25 cellular contexts compared by ENCODE assay signal in the genomic region with DNA sequence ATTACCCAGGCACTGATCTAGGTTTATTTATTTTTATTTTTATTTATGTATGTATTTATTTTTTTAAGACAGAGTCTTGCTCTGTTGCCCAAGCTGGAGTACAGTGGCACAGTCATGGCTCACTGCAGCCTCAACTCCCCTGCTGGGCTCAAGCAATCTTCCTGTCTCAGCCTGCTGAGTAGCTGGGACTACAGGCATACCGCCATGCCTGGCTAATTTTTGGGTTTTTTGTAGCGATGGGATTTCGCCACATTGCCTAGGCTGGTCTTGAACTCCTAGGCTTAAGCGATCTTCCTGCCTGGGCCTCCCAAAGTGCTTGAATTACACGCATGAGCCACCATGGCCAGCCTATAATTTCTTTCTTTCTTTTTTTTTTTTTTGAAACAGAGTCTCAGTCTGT. TPM values are rescaled to one million over a fixed set of nuclear protein-coding genes. Genes with fewer than 3 reads are reported as not detected.
DNase-seq lines count a peak whose midpoint lies in the region; ATAC-seq and TF ChIP-seq lines count a peak whose summit lies in the region.
"Had no signal": no experiment of that assay in that cellular context is flagged by ENCODE, and none has a peak within 500 bp of the region (broad histone marks: within the 10 kb centered on the region; RNA-seq: fewer than 3 reads in every experiment).

No MANE protein-coding gene starts in this region.

- H3K79me2 ChIP-seq in SU-DHL-6 (ENCODE audit: insufficient read depth, low read length) (peaks cover 67% of the 10 kb centered on the region), neural progenitor cell (ENCODE audit: low read depth) (peaks cover 100% of the 10 kb centered on the region)

- H3K27me3 ChIP-seq in SU-DHL-6 (ENCODE audit: low read length) = no peaks in the 10 kb centered on the region
- H3K27me3 ChIP-seq in neural progenitor cell = no peaks in the 10 kb centered on the region

- H3K4me3 Mint-ChIP-seq in activated naive CD8-positive, alpha-beta T cell treated with anti-CD3 and anti-CD28 coated beads, Interleukin-2, amount 50 U/mL, for 24 hours = no peak overlapping the region
- H3K4me3 Mint-ChIP-seq in activated naive CD8-positive, alpha-beta T cell treated with anti-CD3 and anti-CD28 coated beads for 36 hours = no peak overlapping the region
- H3K4me3 Mint-ChIP-seq in neural progenitor cell = no peak overlapping the region
- H3K4me3 Mint-ChIP-seq in HFFc6 = no peak overlapping the region
- H3K4me3 Mint-ChIP-seq: CD4-positive, CD25-positive, alpha-beta regulatory T cell; GM23338 had no signal

- H3K4me2 ChIP-seq in SU-DHL-6 (ENCODE audit: low read depth, low read length, poor library complexity, severe bottlenecking) (no peak overlapping the region), neural progenitor cell (no peak overlapping the region)
- H3K4me2 ChIP-seq: GM23338, KMS-11 had no signal

- TF ChIP-seq CTCF in SU-DHL-6 (IDR thresholded peaks at IDR 0.05; ENCODE audit: insufficient read depth, low read length, poor library complexity, severe bottlenecking) (no peak), neural progenitor cell (IDR thresholded peaks at IDR 0.05) (no peak), HFFc6 (IDR thresholded peaks at IDR 0.05) (no peak)

- H3K4me1 Mint-ChIP-seq in activated naive CD8-positive, alpha-beta T cell treated with anti-CD3 and anti-CD28 coated beads, Interleukin-2, amount 50 U/mL, for 24 hours = peaks cover 20% of the 10 kb centered on the region
- H3K4me1 Mint-ChIP-seq in activated naive CD8-positive, alpha-beta T cell treated with anti-CD3 and anti-CD28 coated beads for 36 hours = peaks cover 22% of the 10 kb centered on the region
- H3K4me1 Mint-ChIP-seq in neural progenitor cell = peaks cover 4% of the 10 kb centered on the region
- peaks cover 12% of the 10 kb centered on the region for H3K4me1 Mint-ChIP-seq in HFFc6 (ENCODE audit: low read depth)

- H3K27ac Mint-ChIP-seq in activated naive CD8-positive, alpha-beta T cell treated with anti-CD3 and anti-CD28 coated beads, Interleukin-2, amount 50 U/mL, for 24 hours = peak overlapping the region; percentile 32
- H3K27ac Mint-ChIP-seq in activated naive CD8-positive, alpha-beta T cell treated with anti-CD3 and anti-CD28 coated beads for 36 hours = no peak overlapping the region
- H3K27ac Mint-ChIP-seq in neural progenitor cell = no peak overlapping the region
- no peak overlapping the region; the same call in 1 of the 2 replicates for H3K27ac Mint-ChIP-seq in HFFc6
- H3K27ac Mint-ChIP-seq: GM23338 had no signal

- H3K9me3 ChIP-seq in SU-DHL-6 (ENCODE audit: insufficient read depth, low read length) (no peaks in the 10 kb centered on the region), neural progenitor cell (ENCODE audit: low read depth) (no peaks in the 10 kb centered on the region)

- H3K36me3 Mint-ChIP-seq in activated naive CD8-positive, alpha-beta T cell treated with anti-CD3 and anti-CD28 coated beads, Interleukin-2, amount 50 U/mL, for 24 hours (ENCODE audit: low read depth) = peaks cover 23% of the 10 kb centered on the region
- peaks cover 30% of the 10 kb centered on the region for H3K36me3 Mint-ChIP-seq in activated naive CD8-positive, alpha-beta T cell treated with anti-CD3 and anti-CD28 coated beads for 36 hours
- H3K36me3 Mint-ChIP-seq in neural progenitor cell (peaks cover 42% of the 10 kb centered on the region), HFFc6 (ENCODE audit: low read depth) (peaks cover 28% of the 10 kb centered on the region)

- no peak overlapping the region for H3K4me3 ChIP-seq in SU-DHL-6 (ENCODE audit: insufficient read depth, low read length, poor library complexity, severe bottlenecking)
- H3K4me3 ChIP-seq in neural progenitor cell = no peak overlapping the region
- H3K4me3 ChIP-seq: GM23338 had no signal

- peaks cover 5% of the 10 kb centered on the region; the same call in 1 of the 2 replicates for H3F3A ChIP-seq in SU-DHL-6 (ENCODE audit: insufficient read depth)
- H3F3A ChIP-seq in neural progenitor cell (ENCODE audit: low read depth) = no peaks in the 10 kb centered on the region

- H2AFZ ChIP-seq in SU-DHL-6 (ENCODE audit: low read depth, low read length, severe bottlenecking) (no peak overlapping the region), neural progenitor cell (replicated peaks) (no peak overlapping the region)
- H2AFZ ChIP-seq: GM23338 had no signal

- H3K9ac ChIP-seq in SU-DHL-6 (ENCODE audit: low read length) (no peak overlapping the region), neural progenitor cell (no peak overlapping the region)
- H3K9ac ChIP-seq: KMS-11 had no signal

- H3K4me1 ChIP-seq in neural progenitor cell = no peaks in the 10 kb centered on the region

- no peaks in the 10 kb centered on the region for H3K27me3 Mint-ChIP-seq in activated naive CD8-positive, alpha-beta T cell treated with anti-CD3 and anti-CD28 coated beads, Interleukin-2, amount 50 U/mL, for 24 hours
- H3K27me3 Mint-ChIP-seq in activated naive CD8-positive, alpha-beta T cell treated with anti-CD3 and anti-CD28 coated beads for 36 hours = no peaks in the 10 kb centered on the region
- H3K27me3 Mint-ChIP-seq in neural progenitor cell (ENCODE audit: insufficient read depth, low read depth) (no peaks in the 10 kb centered on the region), HFFc6 (ENCODE audit: insufficient read depth) (no peaks in the 10 kb centered on the region)
- H3K27me3 Mint-ChIP-seq: CD4-positive, CD25-positive, alpha-beta regulatory T cell had no signal

- no peak for DNase-seq in activated naive CD8-positive, alpha-beta T cell treated with anti-CD3 and anti-CD28 coated beads, Interleukin-2, amount 50 U/mL, for 24 hours
- no peak for DNase-seq in activated naive CD8-positive, alpha-beta T cell treated with anti-CD3 and anti-CD28 coated beads for 36 hours
- DNase-seq in kidney tubule cell (ENCODE audit: low spot score) = peak; percentile 44
- no peak for DNase-seq in NK-92 treated with Interleukin-12 subunit alpha and Interleukin-12 subunit beta, amount 100 ng/mL, for 24 hours (lab: John Stamatoyannopoulos, UW)
- no peak for DNase-seq in neural progenitor cell (ENCODE audit: low spot score)
- no peak for DNase-seq in stimulated activated CD8-positive, alpha-beta memory T cell treated with anti-CD3 and anti-CD28 coated beads, Interleukin-4, amount 100 ng/mL, for 48 hours
- no peak for DNase-seq in HFFc6
- DNase-seq: AML-193; CD4-positive, CD25-positive, alpha-beta regulatory T cell; COR-L47; DMS 273 treated with DMSO at 0.1 percent for 48 hours; DND-41; NCI-H1417; NCI-H187; NCI-H226; NCI-H524; NCI-H82; PC-3; SIG-M5 had no signal

- peak overlapping the region; percentile 23; the same call in 1 of the 2 replicates for H3K27ac ChIP-seq in SU-DHL-6 (ENCODE audit: low read depth, low read length)
- no peak overlapping the region for H3K27ac ChIP-seq in neural progenitor cell
- H3K27ac ChIP-seq: 22Rv1, KMS-11 had no signal

- no peaks in the 10 kb centered on the region for H3K36me3 ChIP-seq in SU-DHL-6 (ENCODE audit: low read length)
- H3K36me3 ChIP-seq in neural progenitor cell = peaks cover 6% of the 10 kb centered on the region

- H3K9me3 Mint-ChIP-seq in activated naive CD8-positive, alpha-beta T cell treated with anti-CD3 and anti-CD28 coated beads, Interleukin-2, amount 50 U/mL, for 24 hours = peaks cover 8% of the 10 kb centered on the region
- peaks cover 6% of the 10 kb centered on the region for H3K9me3 Mint-ChIP-seq in activated naive CD8-positive, alpha-beta T cell treated with anti-CD3 and anti-CD28 coated beads for 36 hours
- peaks cover 27% of the 10 kb centered on the region for H3K9me3 Mint-ChIP-seq in neural progenitor cell
- peaks cover 6% of the 10 kb centered on the region for H3K9me3 Mint-ChIP-seq in HFFc6
- H3K9me3 Mint-ChIP-seq: GM23338 had no signal

- no peak for ATAC-seq in activated naive CD8-positive, alpha-beta T cell treated with anti-CD3 and anti-CD28 coated beads, Interleukin-2, amount 50 U/mL, for 24 hours
- ATAC-seq: GM23338, HCT116, PC-3, SK-N-SH treated with all-trans-retinoic acid at 6 μM for 48 hours had no signal

- H4K20me1 ChIP-seq in SU-DHL-6 (ENCODE audit: low read depth, low read length) (no peaks in the 10 kb centered on the region), neural progenitor cell (ENCODE audit: low read depth) (peaks cover 2% of the 10 kb centered on the region)

- no peaks in the 10 kb centered on the region for H3K9me2 ChIP-seq in SU-DHL-6 (replicated peaks; ENCODE audit: insufficient read depth, low read length)

RNA-seq across cellular contexts. Expression of a gene that starts 9.4 kb away (rescaled TPM):
- total RNA-seq in activated naive CD8-positive, alpha-beta T cell treated with anti-CD3 and anti-CD28 coated beads for 36 hours = 10 to 100 TPM; 23.9 TPM
- 22.3 and 34.0 TPM in 2 replicates for total RNA-seq in neural progenitor cell (ENCODE audit: low replicate concordance)
- total RNA-seq in HFFc6 (2021; fragmentation: NEBNext Ultra II Directional; extraction: Animal tissue kit (Norgen Biotek cat#: 25700)) = 10 to 100 TPM; 19.9 to 24.4 (median 23.8) TPM

RNA-seq across cellular contexts. Expression of a gene that starts 50.1 kb away (rescaled TPM):
- total RNA-seq in activated naive CD8-positive, alpha-beta T cell treated with anti-CD3 and anti-CD28 coated beads for 36 hours = 10 to 100 TPM; 15.0 to 17.1 TPM
- total RNA-seq in neural progenitor cell (ENCODE audit: low replicate concordance) = 16.9 and 27.3 TPM in 2 replicates
- total RNA-seq in HFFc6 (2021; fragmentation: NEBNext Ultra II Directional; extraction: Animal tissue kit (Norgen Biotek cat#: 25700)) = 10 to 100 TPM; 13.9 to 18.4 (median 15.8) TPM
